ENCODE assay signal across 8 cellular contexts in genomic region chr11:66637557-66638176, GRCh38. TPM values are rescaled to one million over a fixed set of nuclear protein-coding genes. Genes with fewer than 3 reads are reported as not detected.
A peak's percentile ranks its signal among the peaks of the same experiment; 100 is the strongest.
DNase-seq lines count a peak whose midpoint lies in the region; ATAC-seq and TF ChIP-seq lines count a peak whose summit lies in the region.

No MANE protein-coding gene starts in this region.

- intact Hi-C loops in Right ventricle myocardium inferior (cut with DNase I): loop anchor here (1.0 to 2.0 kb wide), 2 partner anchors 21 to 39 kb away; partner anchors contain the start of genes RBM14 and RBM4B
- intact Hi-C loops in cardiac septum (cut with DNase I): loop anchor here (1.0 to 5.0 kb wide), 2 partner anchors 21 to 40 kb away; partner anchors contain the start of genes RBM14 and RBM4B
- intact Hi-C loops in activated B cell treated with CpG ODN at 0.5 μM for 24 hours (cut with micrococcal nuclease): loop anchor here (1.0 to 2.0 kb wide), 7 partner anchors 21 to 91 kb away; partner anchors contain the start of genes ACTN3, CCDC87, CCS and RBM14

- POLR2A ChIA-PET in activated B cell treated with CpG ODN at 0.5 μM for 24 hours (lab: Charles Lee): interaction anchor here (0.7 to 11.1 kb wide), 27 partner anchors 9 to 747 kb away, joined by 3 to 272 read pairs (median 7); partner anchors contain the start of genes ACTN3, CCDC85B, CCDC87 and CCS

- no peaks in the 10 kb centered on the region for H3K9me3 ChIP-seq in hepatocyte (ENCODE audit: low read depth)

- no peaks in the 10 kb centered on the region for H3K9me3 Mint-ChIP-seq in activated B cell treated with CpG ODN at 0.5 μM for 24 hours
- H3K9me3 Mint-ChIP-seq in stimulated activated effector memory CD8-positive, alpha-beta T cell treated with anti-CD3 and anti-CD28 coated beads, Interleukin-12 subunit alpha, Interleukin-12 subunit beta, amount 100 ng/mL, for 72 hours: no peaks in the 10 kb centered on the region

- H3K27ac ChIP-seq in hepatocyte: peak overlapping the region; percentile 72

- H3K27me3 ChIP-seq in hepatocyte: no peaks in the 10 kb centered on the region

- TF ChIP-seq CTCF in activated B cell treated with CpG ODN at 0.5 μM for 24 hours (IDR thresholded peaks at IDR 0.05) (no peak), hepatocyte (IDR thresholded peaks at IDR 0.05; ENCODE audit: poor library complexity) (no peak)

- peak overlapping the region; percentile 70 for H3K4me2 ChIP-seq in hepatocyte

- no peak overlapping the region for H2AFZ ChIP-seq in hepatocyte

- peaks cover 91% of the 10 kb centered on the region for H3K79me2 ChIP-seq in hepatocyte

- H3K4me3 Mint-ChIP-seq in activated B cell treated with CpG ODN at 0.5 μM for 24 hours: peak overlapping the region; percentile 99
- H3K4me3 Mint-ChIP-seq in stimulated activated effector memory CD8-positive, alpha-beta T cell treated with anti-CD3 and anti-CD28 coated beads, Interleukin-12 subunit alpha, Interleukin-12 subunit beta, amount 100 ng/mL, for 72 hours: peak overlapping the region; percentile 95

- CTCF ChIA-PET in activated B cell treated with CpG ODN at 0.5 μM for 24 hours (lab: Charles Lee): interaction anchor here (0.6 to 4.3 kb wide), 12 partner anchors 16 to 199 kb away, joined by 3 to 29 read pairs (median 4); partner anchors contain the start of genes CCDC87, MRPL11, RBM14 and RBM4B

- H3K9me2 ChIP-seq in hepatocyte (replicated peaks; ENCODE audit: insufficient read depth): no peaks in the 10 kb centered on the region

- no peak for DNase-seq in Right ventricle myocardium inferior (ENCODE audit: missing footprints)
- no peak for DNase-seq in cardiac septum (ENCODE audit: low spot score)
- no peak for DNase-seq in activated B cell treated with CpG ODN at 0.5 μM for 24 hours
- DNase-seq in hepatocyte (ENCODE audit: low spot score): no peak
- peak in 1 of 2 donors; percentile 10 for DNase-seq in stimulated activated effector memory CD8-positive, alpha-beta T cell treated with anti-CD3 and anti-CD28 coated beads, Interleukin-12 subunit alpha, Interleukin-12 subunit beta, amount 100 ng/mL, for 72 hours (ENCODE audit: low spot score in 2 of 2)
- no peak for DNase-seq in hepatic stellate cell (ENCODE audit: low spot score)

- no peaks in the 10 kb centered on the region for H3K36me3 ChIP-seq in hepatocyte (replicated peaks; ENCODE audit: insufficient read depth, low read depth)

- H3K4me1 ChIP-seq in hepatocyte (ENCODE audit: insufficient read depth): peaks cover 26% of the 10 kb centered on the region

- H3K27ac Mint-ChIP-seq in activated B cell treated with CpG ODN at 0.5 μM for 24 hours: peak overlapping the region; percentile 98
- H3K27ac Mint-ChIP-seq in stimulated activated effector memory CD8-positive, alpha-beta T cell treated with anti-CD3 and anti-CD28 coated beads, Interleukin-12 subunit alpha, Interleukin-12 subunit beta, amount 100 ng/mL, for 72 hours: peak overlapping the region; percentile 98

- H3K36me3 Mint-ChIP-seq in activated B cell treated with CpG ODN at 0.5 μM for 24 hours (ENCODE audit: low read depth): peaks cover 60% of the 10 kb centered on the region
- peaks cover 100% of the 10 kb centered on the region for H3K36me3 Mint-ChIP-seq in stimulated activated effector memory CD8-positive, alpha-beta T cell treated with anti-CD3 and anti-CD28 coated beads, Interleukin-12 subunit alpha, Interleukin-12 subunit beta, amount 100 ng/mL, for 72 hours

- H3K4me1 Mint-ChIP-seq in activated B cell treated with CpG ODN at 0.5 μM for 24 hours: peaks cover 62% of the 10 kb centered on the region
- peaks cover 55% of the 10 kb centered on the region for H3K4me1 Mint-ChIP-seq in stimulated activated effector memory CD8-positive, alpha-beta T cell treated with anti-CD3 and anti-CD28 coated beads, Interleukin-12 subunit alpha, Interleukin-12 subunit beta, amount 100 ng/mL, for 72 hours

- peaks cover 50% of the 10 kb centered on the region for H4K20me1 ChIP-seq in hepatocyte (ENCODE audit: insufficient read depth, poor library complexity, severe bottlenecking)

- H3K27me3 Mint-ChIP-seq in activated B cell treated with CpG ODN at 0.5 μM for 24 hours: no peaks in the 10 kb centered on the region

- no peak overlapping the region for H3K4me3 ChIP-seq in hepatocyte

- ATAC-seq in Right ventricle myocardium inferior (peak; percentile 1), activated B cell treated with CpG ODN at 0.5 μM for 24 hours (ENCODE audit: low read depth) (no peak), GM21423 (IDR thresholded peaks at IDR 0.05; ENCODE audit: unreplicated experiment) (no peak), HG03520 (IDR thresholded peaks at IDR 0.05; ENCODE audit: unreplicated experiment) (no peak)
- ATAC-seq in stimulated activated effector memory CD8-positive, alpha-beta T cell treated with anti-CD3 and anti-CD28 coated beads, Interleukin-12 subunit alpha, Interleukin-12 subunit beta, amount 100 ng/mL, for 72 hours: no peak

- WGBS in hepatocyte (ENCODE audit: low lambda C conversion rate, missing lambda C conversion rate): 38% methylated on average over 12 of the region's 12 CpGs

RNA-seq across cellular contexts. Expression of gene RBM4, which starts 0.8 kb away (rescaled TPM):
- total RNA-seq in Right ventricle myocardium inferior (72.1 TPM), cardiac septum (60.1 TPM), activated B cell treated with CpG ODN at 0.5 μM for 24 hours (197 and 202 TPM in 2 replicates), hepatocyte (129 and 150 TPM in 2 replicates)
- polyA plus RNA-seq in hepatocyte: 139 and 151 TPM in 2 replicates

RNA-seq across cellular contexts. Expression of gene RBM14, which starts 21.2 kb away (rescaled TPM):
- total RNA-seq in Right ventricle myocardium inferior (30.1 TPM), cardiac septum (35.2 TPM), activated B cell treated with CpG ODN at 0.5 μM for 24 hours (147 and 160 TPM in 2 replicates), hepatocyte (29.5 and 31.1 TPM in 2 replicates)
- polyA plus RNA-seq in hepatocyte: 66.3 and 70.7 TPM in 2 replicates

RNA-seq across cellular contexts. Expression of gene RBM4B, which starts 40.0 kb away (rescaled TPM):
- total RNA-seq in Right ventricle myocardium inferior (14.0 TPM), cardiac septum (11.1 TPM), activated B cell treated with CpG ODN at 0.5 μM for 24 hours (30.8 and 34.4 TPM in 2 replicates), hepatocyte (25.7 and 26.7 TPM in 2 replicates)
- 32.4 and 33.4 TPM in 2 replicates for polyA plus RNA-seq in hepatocyte

RNA-seq across cellular contexts. Expression of gene CCS, which starts 44.7 kb away (rescaled TPM):
- 23.5 TPM for total RNA-seq in Right ventricle myocardium inferior
- total RNA-seq in cardiac septum: 21.9 TPM
- total RNA-seq in activated B cell treated with CpG ODN at 0.5 μM for 24 hours: 59.0 and 65.3 TPM in 2 replicates
- total RNA-seq in hepatocyte: 32.2 and 41.5 TPM in 2 replicates
- polyA plus RNA-seq in hepatocyte: 97.8 and 127 TPM in 2 replicates

RNA-seq across cellular contexts. Expression of gene CCDC87, which starts 44.8 kb away (rescaled TPM):
- total RNA-seq in Right ventricle myocardium inferior: 0.27 TPM
- total RNA-seq in cardiac septum: 0.43 TPM
- 0.22 and 0.31 TPM in 2 replicates for total RNA-seq in activated B cell treated with CpG ODN at 0.5 μM for 24 hours
- 0.36 and 0.53 TPM in 2 replicates for total RNA-seq in hepatocyte
- 0.22 TPM in 1 of 2 replicates, not detected in the other for polyA plus RNA-seq in hepatocyte
